1 cellular context compared by ENCODE assay signal in the genomic region with DNA sequence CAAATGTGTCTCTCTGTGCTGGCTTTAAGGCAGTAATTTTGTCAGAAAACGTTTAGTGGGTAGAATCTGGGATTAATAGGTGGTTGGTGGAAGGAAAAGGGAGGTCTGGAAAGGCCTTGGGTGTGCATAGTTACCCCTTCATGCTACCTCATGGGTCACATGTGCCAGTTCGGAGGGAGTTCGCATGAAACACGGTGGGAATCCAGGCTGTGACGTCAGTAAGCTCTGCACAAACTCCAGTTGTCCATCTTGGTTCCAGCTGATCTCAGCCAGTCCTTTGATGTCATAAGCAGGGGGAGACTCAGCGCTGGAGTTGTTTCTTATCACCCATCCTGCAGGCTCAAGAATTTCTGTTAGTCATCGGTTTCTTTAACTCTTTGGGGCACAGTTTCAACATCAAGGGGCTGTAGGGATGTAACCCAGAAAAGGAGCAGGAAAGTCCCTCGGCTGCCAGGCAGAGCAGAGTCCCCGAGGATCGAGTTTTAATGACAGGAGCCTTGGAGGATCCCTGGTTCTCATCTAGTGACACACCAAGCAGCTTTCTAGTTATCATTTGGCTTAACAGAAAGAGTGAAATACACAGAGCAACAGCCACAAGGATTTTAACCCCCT.
A peak's percentile ranks its signal among the peaks of the same experiment; 100 is the strongest.
TF ChIP-seq lines count a peak whose summit lies in the region.

No MANE protein-coding gene starts in this region.

TF ChIP-seq in K562, 482 proteins besides CTCF, POLR2A, EP300 and RAD21 (continued from another document):
- TF ChIP-seq, protein P1, sequence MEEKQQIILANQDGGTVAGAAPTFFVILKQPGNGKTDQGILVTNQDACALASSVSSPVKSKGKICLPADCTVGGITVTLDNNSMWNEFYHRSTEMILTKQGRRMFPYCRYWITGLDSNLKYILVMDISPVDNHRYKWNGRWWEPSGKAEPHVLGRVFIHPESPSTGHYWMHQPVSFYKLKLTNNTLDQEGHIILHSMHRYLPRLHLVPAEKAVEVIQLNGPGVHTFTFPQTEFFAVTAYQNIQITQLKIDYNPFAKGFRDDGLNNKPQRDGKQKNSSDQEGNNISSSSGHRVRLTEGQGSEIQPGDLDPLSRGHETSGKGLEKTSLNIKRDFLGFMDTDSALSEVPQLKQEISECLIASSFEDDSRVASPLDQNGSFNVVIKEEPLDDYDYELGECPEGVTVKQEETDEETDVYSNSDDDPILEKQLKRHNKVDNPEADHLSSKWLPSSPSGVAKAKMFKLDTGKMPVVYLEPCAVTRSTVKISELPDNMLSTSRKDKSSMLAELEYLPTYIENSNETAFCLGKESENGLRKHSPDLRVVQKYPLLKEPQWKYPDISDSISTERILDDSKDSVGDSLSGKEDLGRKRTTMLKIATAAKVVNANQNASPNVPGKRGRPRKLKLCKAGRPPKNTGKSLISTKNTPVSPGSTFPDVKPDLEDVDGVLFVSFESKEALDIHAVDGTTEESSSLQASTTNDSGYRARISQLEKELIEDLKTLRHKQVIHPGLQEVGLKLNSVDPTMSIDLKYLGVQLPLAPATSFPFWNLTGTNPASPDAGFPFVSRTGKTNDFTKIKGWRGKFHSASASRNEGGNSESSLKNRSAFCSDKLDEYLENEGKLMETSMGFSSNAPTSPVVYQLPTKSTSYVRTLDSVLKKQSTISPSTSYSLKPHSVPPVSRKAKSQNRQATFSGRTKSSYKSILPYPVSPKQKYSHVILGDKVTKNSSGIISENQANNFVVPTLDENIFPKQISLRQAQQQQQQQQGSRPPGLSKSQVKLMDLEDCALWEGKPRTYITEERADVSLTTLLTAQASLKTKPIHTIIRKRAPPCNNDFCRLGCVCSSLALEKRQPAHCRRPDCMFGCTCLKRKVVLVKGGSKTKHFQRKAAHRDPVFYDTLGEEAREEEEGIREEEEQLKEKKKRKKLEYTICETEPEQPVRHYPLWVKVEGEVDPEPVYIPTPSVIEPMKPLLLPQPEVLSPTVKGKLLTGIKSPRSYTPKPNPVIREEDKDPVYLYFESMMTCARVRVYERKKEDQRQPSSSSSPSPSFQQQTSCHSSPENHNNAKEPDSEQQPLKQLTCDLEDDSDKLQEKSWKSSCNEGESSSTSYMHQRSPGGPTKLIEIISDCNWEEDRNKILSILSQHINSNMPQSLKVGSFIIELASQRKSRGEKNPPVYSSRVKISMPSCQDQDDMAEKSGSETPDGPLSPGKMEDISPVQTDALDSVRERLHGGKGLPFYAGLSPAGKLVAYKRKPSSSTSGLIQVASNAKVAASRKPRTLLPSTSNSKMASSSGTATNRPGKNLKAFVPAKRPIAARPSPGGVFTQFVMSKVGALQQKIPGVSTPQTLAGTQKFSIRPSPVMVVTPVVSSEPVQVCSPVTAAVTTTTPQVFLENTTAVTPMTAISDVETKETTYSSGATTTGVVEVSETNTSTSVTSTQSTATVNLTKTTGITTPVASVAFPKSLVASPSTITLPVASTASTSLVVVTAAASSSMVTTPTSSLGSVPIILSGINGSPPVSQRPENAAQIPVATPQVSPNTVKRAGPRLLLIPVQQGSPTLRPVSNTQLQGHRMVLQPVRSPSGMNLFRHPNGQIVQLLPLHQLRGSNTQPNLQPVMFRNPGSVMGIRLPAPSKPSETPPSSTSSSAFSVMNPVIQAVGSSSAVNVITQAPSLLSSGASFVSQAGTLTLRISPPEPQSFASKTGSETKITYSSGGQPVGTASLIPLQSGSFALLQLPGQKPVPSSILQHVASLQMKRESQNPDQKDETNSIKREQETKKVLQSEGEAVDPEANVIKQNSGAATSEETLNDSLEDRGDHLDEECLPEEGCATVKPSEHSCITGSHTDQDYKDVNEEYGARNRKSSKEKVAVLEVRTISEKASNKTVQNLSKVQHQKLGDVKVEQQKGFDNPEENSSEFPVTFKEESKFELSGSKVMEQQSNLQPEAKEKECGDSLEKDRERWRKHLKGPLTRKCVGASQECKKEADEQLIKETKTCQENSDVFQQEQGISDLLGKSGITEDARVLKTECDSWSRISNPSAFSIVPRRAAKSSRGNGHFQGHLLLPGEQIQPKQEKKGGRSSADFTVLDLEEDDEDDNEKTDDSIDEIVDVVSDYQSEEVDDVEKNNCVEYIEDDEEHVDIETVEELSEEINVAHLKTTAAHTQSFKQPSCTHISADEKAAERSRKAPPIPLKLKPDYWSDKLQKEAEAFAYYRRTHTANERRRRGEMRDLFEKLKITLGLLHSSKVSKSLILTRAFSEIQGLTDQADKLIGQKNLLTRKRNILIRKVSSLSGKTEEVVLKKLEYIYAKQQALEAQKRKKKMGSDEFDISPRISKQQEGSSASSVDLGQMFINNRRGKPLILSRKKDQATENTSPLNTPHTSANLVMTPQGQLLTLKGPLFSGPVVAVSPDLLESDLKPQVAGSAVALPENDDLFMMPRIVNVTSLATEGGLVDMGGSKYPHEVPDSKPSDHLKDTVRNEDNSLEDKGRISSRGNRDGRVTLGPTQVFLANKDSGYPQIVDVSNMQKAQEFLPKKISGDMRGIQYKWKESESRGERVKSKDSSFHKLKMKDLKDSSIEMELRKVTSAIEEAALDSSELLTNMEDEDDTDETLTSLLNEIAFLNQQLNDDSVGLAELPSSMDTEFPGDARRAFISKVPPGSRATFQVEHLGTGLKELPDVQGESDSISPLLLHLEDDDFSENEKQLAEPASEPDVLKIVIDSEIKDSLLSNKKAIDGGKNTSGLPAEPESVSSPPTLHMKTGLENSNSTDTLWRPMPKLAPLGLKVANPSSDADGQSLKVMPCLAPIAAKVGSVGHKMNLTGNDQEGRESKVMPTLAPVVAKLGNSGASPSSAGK (IDR thresholded peaks at IDR 0.05) = peak; percentile 95
- peak; percentile 73 for TF ChIP-seq MAFG (tag; conservative IDR thresholded peaks at IDR 0.05)
- TF ChIP-seq PHF8 (IDR thresholded peaks at IDR 0.05; ENCODE audit: borderline replicate concordance, low read length) = peak; percentile 36; the same call in 1 of the 2 replicates
- TF ChIP-seq LEF1 (IDR thresholded peaks at IDR 0.05) = peak; percentile 100
- TF ChIP-seq LCOR (CRISPR knock-in tag; IDR thresholded peaks at IDR 0.05) = 0 out of 2 replicates have a peak, but pooled peaks have one; percentile 52
- TF ChIP-seq ZBTB11 (CRISPR knock-in tag; IDR thresholded peaks at IDR 0.05) = peak in 1 of 3 experiments; percentile 68; a peak in 2 of 6 replicates
- TF ChIP-seq, protein P2, sequence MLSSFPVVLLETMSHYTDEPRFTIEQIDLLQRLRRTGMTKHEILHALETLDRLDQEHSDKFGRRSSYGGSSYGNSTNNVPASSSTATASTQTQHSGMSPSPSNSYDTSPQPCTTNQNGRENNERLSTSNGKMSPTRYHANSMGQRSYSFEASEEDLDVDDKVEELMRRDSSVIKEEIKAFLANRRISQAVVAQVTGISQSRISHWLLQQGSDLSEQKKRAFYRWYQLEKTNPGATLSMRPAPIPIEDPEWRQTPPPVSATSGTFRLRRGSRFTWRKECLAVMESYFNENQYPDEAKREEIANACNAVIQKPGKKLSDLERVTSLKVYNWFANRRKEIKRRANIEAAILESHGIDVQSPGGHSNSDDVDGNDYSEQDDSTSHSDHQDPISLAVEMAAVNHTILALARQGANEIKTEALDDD (IDR thresholded peaks at IDR 0.05) = peak; percentile 85
